ENCODE assay signal across 1 cellular context in genomic region chr10:68095176-68095575, GRCh38.
TF ChIP-seq lines count a peak whose summit lies in the region.

No MANE protein-coding gene starts in this region.

TF ChIP-seq in endothelial cell of umbilical vein, 7 proteins besides CTCF, POLR2A, EP300 and RAD21:
- no peak for TF ChIP-seq GATA2 (IDR thresholded peaks at IDR 0.05; ENCODE audit: insufficient read depth, insufficient read length, low read depth, low read length)
- no peak for TF ChIP-seq EZH2 (IDR thresholded peaks at IDR 0.05; ENCODE audit: borderline replicate concordance, low read depth, low read length, severe bottlenecking)
- TF ChIP-seq MYC (IDR thresholded peaks at IDR 0.05; ENCODE audit: low read depth, low read length) = no peak
- no peak for TF ChIP-seq MAX (IDR thresholded peaks at IDR 0.05; ENCODE audit: insufficient read depth, insufficient read length)
- TF ChIP-seq JUN (IDR thresholded peaks at IDR 0.05; ENCODE audit: borderline replicate concordance, insufficient read depth, insufficient read length, low read depth) = no peak
- TF ChIP-seq FOS (IDR thresholded peaks at IDR 0.05; ENCODE audit: borderline replicate concordance, insufficient read depth, low read length) = no peak
